ENCODE assay signal across 19 cellular contexts in the genomic region with DNA sequence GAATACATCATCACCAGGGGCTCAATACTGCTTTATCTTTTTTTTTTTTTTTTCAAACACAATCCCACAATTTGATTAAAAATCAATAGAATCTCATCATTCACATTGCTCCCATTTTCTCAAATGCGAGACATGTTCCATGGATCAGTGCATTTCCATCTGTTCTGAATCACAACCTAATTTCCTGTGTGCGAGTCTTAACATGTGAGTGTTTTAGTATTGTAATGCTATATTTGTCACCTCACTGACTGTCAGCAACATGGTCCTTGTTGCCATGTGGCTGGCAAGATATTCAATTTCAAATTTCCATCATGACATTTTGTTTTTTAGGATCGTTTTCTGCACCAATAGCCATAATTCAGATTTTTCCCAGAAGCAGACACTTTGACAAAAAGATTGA.
DNase-seq lines count a peak whose midpoint lies in the region; ATAC-seq, FAIRE-seq and TF ChIP-seq lines count a peak whose summit lies in the region.
"Had no signal": no experiment of that assay in that cellular context is flagged by ENCODE, and none has a peak within 500 bp of the region (broad histone marks: within the 10 kb centered on the region; RNA-seq: fewer than 3 reads in every experiment).

No MANE protein-coding gene starts in this region.

- in situ Hi-C loops in mammary epithelial cell (cut with MboI; ENCODE audit: low sequenced_read_pairs in 2 of 2): no loop called here

- dilution Hi-C loops in mammary epithelial cell (cut with HindIII; ENCODE audit: low sequenced_read_pairs): no loop called here

- 93% methylated on average over 3 of the region's 3 CpGs for WGBS in mammary epithelial cell (ENCODE audit: low coverage, missing lambda C conversion rate)

- H3K27ac ChIP-seq in mammary epithelial cell (ENCODE audit: insufficient read depth, low read depth, low read length) (no peak overlapping the region), breast epithelium (no peak overlapping the region)
- H3K27ac ChIP-seq: BLaER1, GM23248, HL-60 had no signal

- no peaks in the 10 kb centered on the region for H4K20me1 ChIP-seq in mammary epithelial cell (ENCODE audit: insufficient read depth, low read length)
- H4K20me1 ChIP-seq: BLaER1 had no signal

- no peak overlapping the region for H3K9ac ChIP-seq in mammary epithelial cell (ENCODE audit: insufficient read depth, low read length)
- H3K9ac ChIP-seq: BLaER1, GM23248 had no signal

- no peak for TF ChIP-seq CTCF in mammary epithelial cell (conservative IDR thresholded peaks at IDR 0.05 in 1 of 2, IDR thresholded peaks at IDR 0.05 in 1 of 2; ENCODE audit: extremely low read depth in 1 of 2, insufficient read depth in 1 of 2, low read depth in 1 of 2, low read length in 2 of 2)
- no peak for TF ChIP-seq CTCF in breast epithelium (IDR thresholded peaks at IDR 0.05)
- no peak for TF ChIP-seq CTCF in bronchial epithelial cell (IDR thresholded peaks at IDR 0.05; ENCODE audit: insufficient read depth, low read length, severe bottlenecking)

- no peak for FAIRE-seq in bronchial epithelial cell (lab: Jason Lieb, UNC)
- FAIRE-seq: GM12878, GM19239, H54 had no signal

- no peak overlapping the region for H2AFZ ChIP-seq in mammary epithelial cell (ENCODE audit: low read depth, low read length)
- H2AFZ ChIP-seq: GM23248 had no signal

- peaks cover 6% of the 10 kb centered on the region for H3K4me1 ChIP-seq in mammary epithelial cell (ENCODE audit: insufficient read depth, low read length)
- no peaks in the 10 kb centered on the region for H3K4me1 ChIP-seq in breast epithelium
- H3K4me1 ChIP-seq: BLaER1 had no signal

- no peak for ATAC-seq in GM21528 (IDR thresholded peaks at IDR 0.05; ENCODE audit: low FRiP score, unreplicated experiment)
- ATAC-seq: GM12878 had no signal

- H3K4me2 ChIP-seq in mammary epithelial cell (ENCODE audit: insufficient read depth, low read depth, low read length): no peak overlapping the region
- H3K4me2 ChIP-seq: BLaER1 had no signal

- H3K36me3 ChIP-seq in mammary epithelial cell (ENCODE audit: insufficient read depth, low read length) (no peaks in the 10 kb centered on the region), breast epithelium (no peaks in the 10 kb centered on the region), bronchial epithelial cell (ENCODE audit: control insufficient read depth, insufficient read depth, low read length) (no peaks in the 10 kb centered on the region)
- H3K36me3 ChIP-seq: BLaER1 had no signal

- DNase-seq in mammary epithelial cell: peak; percentile 24
- no peak for DNase-seq in breast epithelium (ENCODE audit: low spot score in 2 of 2)
- DNase-seq in NCI-H446 treated with DMSO at 0.1 percent for 48 hours (lab: John Stamatoyannopoulos, UW): peak; percentile 60
- peak; percentile 66 for DNase-seq in bronchial epithelial cell (ENCODE audit: low read depth)
- no peak for DNase-seq in stimulated activated CD4-positive, alpha-beta T cell treated with anti-CD3 and anti-CD28 coated beads, Interleukin-2, amount 100 ng/mL, for 48 hours
- DNase-seq in stimulated activated naive CD4-positive, alpha-beta T cell (lab: John Stamatoyannopoulos, UW): no peak
- DNase-seq: 8988T; CD4-positive, alpha-beta memory T cell; DMS153; DMS79 treated with DMSO at 0.1 percent for 48 hours; GF-D8; GM23248; HCEC 1CT had no signal

- H3K4me3 ChIP-seq in mammary epithelial cell (replicated peaks in 1 of 3; ENCODE audit: insufficient read depth in 1 of 3, low read depth in 2 of 3, low read length in 3 of 3): no peak overlapping the region
- H3K4me3 ChIP-seq in breast epithelium: no peak overlapping the region
- H3K4me3 ChIP-seq in bronchial epithelial cell (ENCODE audit: low read depth, low read length): no peak overlapping the region
- H3K4me3 ChIP-seq: BLaER1, GM12878, GM23248 had no signal

- intact Hi-C loops in mammary epithelial cell (cut with micrococcal nuclease): no loop called here
- intact Hi-C loops in breast epithelium (cut with DNase I; ENCODE audit: low total_unique reads): no loop called here

- no peaks in the 10 kb centered on the region for H3K79me2 ChIP-seq in mammary epithelial cell (ENCODE audit: insufficient read depth, low read length)

- no peaks in the 10 kb centered on the region for H3K9me3 ChIP-seq in mammary epithelial cell (replicated peaks; ENCODE audit: insufficient read depth, low read length)
- H3K9me3 ChIP-seq in breast epithelium: no peaks in the 10 kb centered on the region
- H3K9me3 ChIP-seq: BLaER1 had no signal

- CTCF ChIA-PET in mammary epithelial cell (lab: Charles Lee; ENCODE audit: low non-redundant PET): no interaction called here

- BruUV-seq in mammary epithelial cell (replicated peaks; lab: Mats Ljungman, UMichigan): no TSS peak

- H3K27me3 ChIP-seq in mammary epithelial cell (ENCODE audit: insufficient read depth, low read length): no peaks in the 10 kb centered on the region
- H3K27me3 ChIP-seq in breast epithelium: no peaks in the 10 kb centered on the region
- H3K27me3 ChIP-seq in bronchial epithelial cell (ENCODE audit: control insufficient read depth, insufficient read depth, low read length): no peaks in the 10 kb centered on the region
- H3K27me3 ChIP-seq: BLaER1 had no signal

- no peak for TF ChIP-seq POLR2A in breast epithelium (IDR thresholded peaks at IDR 0.05)

Comparison
In these comparisons a context has a peak if more than half of its experiments do, and no peak if none do; other contexts are left out.
1. DNase-seq: peak in mammary epithelial cell (single experiment), NCI-H446 treated with DMSO at 0.1 percent for 48 hours (single experiment) and bronchial epithelial cell (single experiment); none in breast epithelium (0 of 2), stimulated activated CD4-positive, alpha-beta T cell treated with anti-CD3 and anti-CD28 coated beads, Interleukin-2, amount 100 ng/mL, for 48 hours (0 of 2) and stimulated activated naive CD4-positive, alpha-beta T cell (0 of 6).